Comparison of ENCODE assay signal across 1 cellular context in the genomic region with DNA sequence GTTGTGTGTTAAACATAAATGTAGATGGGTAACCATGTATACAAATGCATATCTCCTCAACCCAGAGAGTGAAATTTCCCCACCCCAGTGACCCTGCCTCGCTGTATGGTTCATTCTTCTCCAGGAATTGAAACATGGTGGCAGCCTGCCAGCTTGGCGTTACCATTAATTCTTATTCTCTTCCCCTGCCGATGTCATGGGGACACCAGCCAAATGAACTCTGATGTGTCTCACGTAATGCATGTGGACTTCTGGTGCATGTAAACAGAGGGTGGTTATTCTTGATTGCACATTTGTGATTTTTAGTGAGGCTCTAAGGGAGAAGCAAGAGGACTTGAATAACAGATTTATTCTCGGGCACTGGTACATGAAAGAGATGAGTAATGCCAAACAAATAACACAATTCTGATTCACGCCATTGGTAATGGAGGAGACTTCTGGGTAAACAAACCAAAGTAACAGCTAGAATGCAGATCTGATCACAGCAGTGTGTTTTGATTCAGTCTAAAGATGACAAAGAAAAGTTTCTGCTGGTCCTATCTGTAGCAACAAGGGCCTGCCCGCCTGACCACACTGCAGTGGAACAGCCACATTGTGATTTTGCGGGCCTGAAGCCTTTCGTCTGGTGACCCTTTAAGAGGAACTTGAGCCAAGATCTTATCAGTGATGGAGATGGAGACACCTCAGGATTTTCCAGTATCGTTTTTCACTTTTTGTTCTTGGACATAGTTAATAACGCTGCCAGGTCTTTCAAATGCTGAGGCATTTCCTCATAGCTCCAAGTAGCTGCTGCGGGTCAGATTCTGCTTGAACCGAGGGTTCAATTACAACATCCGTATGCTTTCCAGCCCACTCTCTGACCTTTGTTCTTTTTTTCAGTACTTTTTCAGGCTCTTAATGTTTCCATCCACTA.
A peak's percentile ranks its signal among the peaks of the same experiment; 100 is the strongest.
TF ChIP-seq lines count a peak whose summit lies in the region.

No MANE protein-coding gene starts in this region.

TF ChIP-seq in HepG2, 621 proteins besides CTCF, POLR2A, EP300 and RAD21 (continued from another document and continues in another):
- TF ChIP-seq, protein P1, sequence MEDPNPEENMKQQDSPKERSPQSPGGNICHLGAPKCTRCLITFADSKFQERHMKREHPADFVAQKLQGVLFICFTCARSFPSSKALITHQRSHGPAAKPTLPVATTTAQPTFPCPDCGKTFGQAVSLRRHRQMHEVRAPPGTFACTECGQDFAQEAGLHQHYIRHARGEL (CRISPR knock-in tag; IDR thresholded peaks at IDR 0.05) = no peak
- TF ChIP-seq ZNF292 (CRISPR knock-in tag; IDR thresholded peaks at IDR 0.05; ENCODE audit: borderline replicate concordance, low read depth) (no peak), LCORL (IDR thresholded peaks at IDR 0.05) (peak; percentile 72; the same call in 1 of the 2 replicates), LCORL (CRISPR knock-in tag; IDR thresholded peaks at IDR 0.05) (peak; percentile 85), MED8 (CRISPR knock-in tag; IDR thresholded peaks at IDR 0.05; ENCODE audit: insufficient replicate concordance) (no peak), POLR2G (IDR thresholded peaks at IDR 0.05; ENCODE audit: low read depth, low read length) (peak; percentile 49; the same call in 1 of the 2 replicates), WIZ (CRISPR knock-in tag; IDR thresholded peaks at IDR 0.05) (no peak), ZNF550 (CRISPR knock-in tag; IDR thresholded peaks at IDR 0.05; ENCODE audit: borderline replicate concordance) (no peak), BHLHE40 (IDR thresholded peaks at IDR 0.05; ENCODE audit: low read length) (peak; percentile 62), ONECUT2 (CRISPR knock-in tag; IDR thresholded peaks at IDR 0.05) (no peak), KLF11 (CRISPR knock-in tag; IDR thresholded peaks at IDR 0.05) (peak; percentile 19; the same call in 1 of the 2 replicates), ZSCAN30 (CRISPR knock-in tag; IDR thresholded peaks at IDR 0.05) (no peak), TCF7L2 (IDR thresholded peaks at IDR 0.05; ENCODE audit: low read depth, low read length) (peak; percentile 17; the same call in 1 of the 2 replicates), HNF4A (CRISPR knock-in tag; IDR thresholded peaks at IDR 0.05) (peak; percentile 79), POGZ (CRISPR knock-in tag; IDR thresholded peaks at IDR 0.05) (peak; percentile 48; the same call in 1 of the 2 replicates), PAX8 (CRISPR knock-in tag; IDR thresholded peaks at IDR 0.05; ENCODE audit: borderline replicate concordance) (no peak), REL (CRISPR knock-in tag; conservative IDR thresholded peaks at IDR 0.05) (no peak), PLRG1 (conservative IDR thresholded peaks at IDR 0.05) (no peak), TGIF2 (CRISPR knock-in tag; IDR thresholded peaks at IDR 0.05) (0 out of 2 replicates have a peak, but pooled peaks have one; percentile 7), PAF1 (CRISPR knock-in tag; IDR thresholded peaks at IDR 0.05) (no peak), ZNF775 (CRISPR knock-in tag; IDR thresholded peaks at IDR 0.05; ENCODE audit: borderline replicate concordance) (peak; percentile 90), ZNF460 (CRISPR knock-in tag; IDR thresholded peaks at IDR 0.05; ENCODE audit: borderline replicate concordance) (0 out of 2 replicates have a peak, but pooled peaks have one; percentile 7), ZBTB7A (CRISPR knock-in tag; IDR thresholded peaks at IDR 0.05) (no peak), GATAD1 (CRISPR knock-in tag; IDR thresholded peaks at IDR 0.05) (peak; percentile 34), MEF2D (CRISPR knock-in tag; IDR thresholded peaks at IDR 0.05) (peak; percentile 84; the same call in 1 of the 2 replicates), ZNF562 (CRISPR knock-in tag; IDR thresholded peaks at IDR 0.05; ENCODE audit: borderline replicate concordance) (no peak), HNRNPK (IDR thresholded peaks at IDR 0.05; ENCODE audit: low read depth, low read length, poor library complexity, severe bottlenecking) (no peak), ZNF10 (CRISPR knock-in tag; IDR thresholded peaks at IDR 0.05; ENCODE audit: borderline replicate concordance, low read depth) (no peak), FOXO1 (CRISPR knock-in tag; IDR thresholded peaks at IDR 0.05) (peak; percentile 68; the same call in 1 of the 2 replicates), ZNF124 (CRISPR knock-in tag; IDR thresholded peaks at IDR 0.05) (no peak), SOX13 (IDR thresholded peaks at IDR 0.05) (no peak; the same call in 1 of the 2 replicates), SOX13 (CRISPR knock-in tag; conservative IDR thresholded peaks at IDR 0.05 in 1 of 2, IDR thresholded peaks at IDR 0.05 in 1 of 2) (peak; percentile 41 to 55; a peak in 2 of 4 replicates), ZNF724P (CRISPR knock-in tag; IDR thresholded peaks at IDR 0.05; ENCODE audit: borderline replicate concordance) (no peak), SOX6 (IDR thresholded peaks at IDR 0.05) (no peak), SOX6 (CRISPR knock-in tag; IDR thresholded peaks at IDR 0.05) (peak; percentile 71), ZNF772 (CRISPR knock-in tag; IDR thresholded peaks at IDR 0.05) (no peak; the same call in 1 of the 2 replicates), ZNF543 (CRISPR knock-in tag; IDR thresholded peaks at IDR 0.05) (no peak; the same call in 1 of the 2 replicates), ZNF251 (CRISPR knock-in tag; IDR thresholded peaks at IDR 0.05) (no peak), ZNF678 (CRISPR knock-in tag; IDR thresholded peaks at IDR 0.05) (0 out of 2 replicates have a peak, but pooled peaks have one; percentile 40), THYN1 (CRISPR knock-in tag; IDR thresholded peaks at IDR 0.05; ENCODE audit: borderline replicate concordance, low read depth) (0 out of 2 replicates have a peak, but pooled peaks have one; percentile 68), ZBTB1 (CRISPR knock-in tag; IDR thresholded peaks at IDR 0.05; ENCODE audit: borderline replicate concordance) (no peak)
- TF ChIP-seq, protein P2, sequence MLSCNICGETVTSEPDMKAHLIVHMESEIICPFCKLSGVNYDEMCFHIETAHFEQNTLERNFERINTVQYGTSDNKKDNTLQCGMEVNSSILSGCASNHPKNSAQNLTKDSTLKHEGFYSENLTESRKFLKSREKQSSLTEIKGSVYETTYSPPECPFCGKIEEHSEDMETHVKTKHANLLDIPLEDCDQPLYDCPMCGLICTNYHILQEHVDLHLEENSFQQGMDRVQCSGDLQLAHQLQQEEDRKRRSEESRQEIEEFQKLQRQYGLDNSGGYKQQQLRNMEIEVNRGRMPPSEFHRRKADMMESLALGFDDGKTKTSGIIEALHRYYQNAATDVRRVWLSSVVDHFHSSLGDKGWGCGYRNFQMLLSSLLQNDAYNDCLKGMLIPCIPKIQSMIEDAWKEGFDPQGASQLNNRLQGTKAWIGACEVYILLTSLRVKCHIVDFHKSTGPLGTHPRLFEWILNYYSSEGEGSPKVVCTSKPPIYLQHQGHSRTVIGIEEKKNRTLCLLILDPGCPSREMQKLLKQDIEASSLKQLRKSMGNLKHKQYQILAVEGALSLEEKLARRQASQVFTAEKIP (CRISPR knock-in tag; IDR thresholded peaks at IDR 0.05; ENCODE audit: borderline replicate concordance) = no peak
- TF ChIP-seq, protein P3, sequence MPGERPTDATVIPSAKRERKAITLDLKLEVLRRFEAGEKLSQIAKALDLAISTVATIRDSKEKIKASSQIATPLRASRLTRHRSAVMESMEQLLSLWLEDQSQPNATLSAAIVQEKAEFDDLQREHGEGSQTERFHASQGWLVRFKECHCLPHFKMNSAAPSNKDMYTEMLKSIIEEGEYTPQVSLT (CRISPR knock-in tag; IDR thresholded peaks at IDR 0.05; ENCODE audit: borderline replicate concordance, low read depth) = no peak
- TF ChIP-seq, protein P4, sequence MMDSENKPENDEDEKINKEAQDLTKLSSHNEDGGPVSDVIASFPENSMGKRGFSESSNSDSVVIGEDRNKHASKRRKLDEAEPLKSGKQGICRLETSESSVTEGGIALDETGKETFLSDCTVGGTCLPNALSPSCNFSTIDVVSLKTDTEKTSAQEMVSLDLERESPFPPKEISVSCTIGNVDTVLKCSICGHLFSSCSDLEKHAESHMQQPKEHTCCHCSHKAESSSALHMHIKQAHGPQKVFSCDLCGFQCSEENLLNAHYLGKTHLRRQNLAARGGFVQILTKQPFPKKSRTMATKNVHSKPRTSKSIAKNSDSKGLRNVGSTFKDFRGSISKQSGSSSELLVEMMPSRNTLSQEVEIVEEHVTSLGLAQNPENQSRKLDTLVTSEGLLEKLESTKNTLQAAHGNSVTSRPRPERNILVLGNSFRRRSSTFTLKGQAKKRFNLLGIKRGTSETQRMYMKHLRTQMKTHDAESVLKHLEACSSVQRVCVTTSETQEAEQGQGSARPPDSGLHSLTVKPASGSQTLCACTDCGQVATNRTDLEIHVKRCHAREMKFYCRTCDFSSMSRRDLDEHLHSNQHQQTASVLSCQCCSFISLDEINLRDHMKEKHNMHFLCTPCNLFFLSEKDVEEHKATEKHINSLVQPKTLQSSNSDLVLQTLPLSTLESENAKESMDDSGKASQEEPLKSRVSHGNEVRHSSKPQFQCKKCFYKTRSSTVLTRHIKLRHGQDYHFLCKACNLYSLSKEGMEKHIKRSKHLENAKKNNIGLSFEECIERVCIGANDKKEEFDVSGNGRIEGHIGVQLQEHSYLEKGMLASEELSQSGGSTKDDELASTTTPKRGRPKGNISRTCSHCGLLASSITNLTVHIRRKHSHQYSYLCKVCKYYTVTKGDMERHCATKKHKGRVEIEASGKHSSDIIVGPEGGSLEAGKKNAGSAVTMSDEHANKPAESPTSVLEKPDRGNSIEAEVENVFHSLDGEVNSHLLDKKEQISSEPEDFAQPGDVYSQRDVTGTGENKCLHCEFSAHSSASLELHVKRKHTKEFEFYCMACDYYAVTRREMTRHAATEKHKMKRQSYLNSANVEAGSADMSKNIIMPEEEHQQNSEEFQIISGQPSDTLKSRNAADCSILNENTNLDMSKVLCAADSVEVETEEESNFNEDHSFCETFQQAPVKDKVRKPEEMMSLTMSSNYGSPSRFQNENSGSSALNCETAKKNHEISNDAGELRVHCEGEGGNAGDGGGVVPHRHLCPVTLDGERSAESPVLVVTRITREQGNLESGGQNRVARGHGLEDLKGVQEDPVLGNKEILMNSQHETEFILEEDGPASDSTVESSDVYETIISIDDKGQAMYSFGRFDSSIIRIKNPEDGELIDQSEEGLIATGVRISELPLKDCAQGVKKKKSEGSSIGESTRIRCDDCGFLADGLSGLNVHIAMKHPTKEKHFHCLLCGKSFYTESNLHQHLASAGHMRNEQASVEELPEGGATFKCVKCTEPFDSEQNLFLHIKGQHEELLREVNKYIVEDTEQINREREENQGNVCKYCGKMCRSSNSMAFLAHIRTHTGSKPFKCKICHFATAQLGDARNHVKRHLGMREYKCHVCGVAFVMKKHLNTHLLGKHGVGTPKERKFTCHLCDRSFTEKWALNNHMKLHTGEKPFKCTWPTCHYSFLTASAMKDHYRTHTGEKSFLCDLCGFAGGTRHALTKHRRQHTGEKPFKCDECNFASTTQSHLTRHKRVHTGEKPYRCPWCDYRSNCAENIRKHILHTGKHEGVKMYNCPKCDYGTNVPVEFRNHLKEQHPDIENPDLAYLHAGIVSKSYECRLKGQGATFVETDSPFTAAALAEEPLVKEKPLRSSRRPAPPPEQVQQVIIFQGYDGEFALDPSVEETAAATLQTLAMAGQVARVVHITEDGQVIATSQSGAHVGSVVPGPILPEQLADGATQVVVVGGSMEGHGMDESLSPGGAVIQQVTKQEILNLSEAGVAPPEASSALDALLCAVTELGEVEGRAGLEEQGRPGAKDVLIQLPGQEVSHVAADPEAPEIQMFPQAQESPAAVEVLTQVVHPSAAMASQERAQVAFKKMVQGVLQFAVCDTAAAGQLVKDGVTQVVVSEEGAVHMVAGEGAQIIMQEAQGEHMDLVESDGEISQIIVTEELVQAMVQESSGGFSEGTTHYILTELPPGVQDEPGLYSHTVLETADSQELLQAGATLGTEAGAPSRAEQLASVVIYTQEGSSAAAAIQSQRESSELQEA (CRISPR knock-in tag; IDR thresholded peaks at IDR 0.05; ENCODE audit: not compliant biosample characterization) = no peak
- TF ChIP-seq, protein P5, sequence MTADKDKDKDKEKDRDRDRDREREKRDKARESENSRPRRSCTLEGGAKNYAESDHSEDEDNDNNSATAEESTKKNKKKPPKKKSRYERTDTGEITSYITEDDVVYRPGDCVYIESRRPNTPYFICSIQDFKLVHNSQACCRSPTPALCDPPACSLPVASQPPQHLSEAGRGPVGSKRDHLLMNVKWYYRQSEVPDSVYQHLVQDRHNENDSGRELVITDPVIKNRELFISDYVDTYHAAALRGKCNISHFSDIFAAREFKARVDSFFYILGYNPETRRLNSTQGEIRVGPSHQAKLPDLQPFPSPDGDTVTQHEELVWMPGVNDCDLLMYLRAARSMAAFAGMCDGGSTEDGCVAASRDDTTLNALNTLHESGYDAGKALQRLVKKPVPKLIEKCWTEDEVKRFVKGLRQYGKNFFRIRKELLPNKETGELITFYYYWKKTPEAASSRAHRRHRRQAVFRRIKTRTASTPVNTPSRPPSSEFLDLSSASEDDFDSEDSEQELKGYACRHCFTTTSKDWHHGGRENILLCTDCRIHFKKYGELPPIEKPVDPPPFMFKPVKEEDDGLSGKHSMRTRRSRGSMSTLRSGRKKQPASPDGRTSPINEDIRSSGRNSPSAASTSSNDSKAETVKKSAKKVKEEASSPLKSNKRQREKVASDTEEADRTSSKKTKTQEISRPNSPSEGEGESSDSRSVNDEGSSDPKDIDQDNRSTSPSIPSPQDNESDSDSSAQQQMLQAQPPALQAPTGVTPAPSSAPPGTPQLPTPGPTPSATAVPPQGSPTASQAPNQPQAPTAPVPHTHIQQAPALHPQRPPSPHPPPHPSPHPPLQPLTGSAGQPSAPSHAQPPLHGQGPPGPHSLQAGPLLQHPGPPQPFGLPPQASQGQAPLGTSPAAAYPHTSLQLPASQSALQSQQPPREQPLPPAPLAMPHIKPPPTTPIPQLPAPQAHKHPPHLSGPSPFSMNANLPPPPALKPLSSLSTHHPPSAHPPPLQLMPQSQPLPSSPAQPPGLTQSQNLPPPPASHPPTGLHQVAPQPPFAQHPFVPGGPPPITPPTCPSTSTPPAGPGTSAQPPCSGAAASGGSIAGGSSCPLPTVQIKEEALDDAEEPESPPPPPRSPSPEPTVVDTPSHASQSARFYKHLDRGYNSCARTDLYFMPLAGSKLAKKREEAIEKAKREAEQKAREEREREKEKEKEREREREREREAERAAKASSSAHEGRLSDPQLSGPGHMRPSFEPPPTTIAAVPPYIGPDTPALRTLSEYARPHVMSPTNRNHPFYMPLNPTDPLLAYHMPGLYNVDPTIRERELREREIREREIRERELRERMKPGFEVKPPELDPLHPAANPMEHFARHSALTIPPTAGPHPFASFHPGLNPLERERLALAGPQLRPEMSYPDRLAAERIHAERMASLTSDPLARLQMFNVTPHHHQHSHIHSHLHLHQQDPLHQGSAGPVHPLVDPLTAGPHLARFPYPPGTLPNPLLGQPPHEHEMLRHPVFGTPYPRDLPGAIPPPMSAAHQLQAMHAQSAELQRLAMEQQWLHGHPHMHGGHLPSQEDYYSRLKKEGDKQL (CRISPR knock-in tag; IDR thresholded peaks at IDR 0.05; ENCODE audit: low read depth) = peak; percentile 66
- TF ChIP-seq, protein P6, sequence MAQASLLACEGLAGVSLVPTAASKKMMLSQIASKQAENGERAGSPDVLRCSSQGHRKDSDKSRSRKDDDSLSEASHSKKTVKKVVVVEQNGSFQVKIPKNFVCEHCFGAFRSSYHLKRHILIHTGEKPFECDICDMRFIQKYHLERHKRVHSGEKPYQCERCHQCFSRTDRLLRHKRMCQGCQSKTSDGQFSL (CRISPR knock-in tag; IDR thresholded peaks at IDR 0.05) = no peak
- TF ChIP-seq, protein P7, sequence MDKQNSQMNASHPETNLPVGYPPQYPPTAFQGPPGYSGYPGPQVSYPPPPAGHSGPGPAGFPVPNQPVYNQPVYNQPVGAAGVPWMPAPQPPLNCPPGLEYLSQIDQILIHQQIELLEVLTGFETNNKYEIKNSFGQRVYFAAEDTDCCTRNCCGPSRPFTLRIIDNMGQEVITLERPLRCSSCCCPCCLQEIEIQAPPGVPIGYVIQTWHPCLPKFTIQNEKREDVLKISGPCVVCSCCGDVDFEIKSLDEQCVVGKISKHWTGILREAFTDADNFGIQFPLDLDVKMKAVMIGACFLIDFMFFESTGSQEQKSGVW (CRISPR knock-in tag; IDR thresholded peaks at IDR 0.05; ENCODE audit: borderline replicate concordance) = no peak; the same call in 1 of the 2 replicates
